9 cellular contexts compared by ENCODE assay signal in the genomic region with DNA sequence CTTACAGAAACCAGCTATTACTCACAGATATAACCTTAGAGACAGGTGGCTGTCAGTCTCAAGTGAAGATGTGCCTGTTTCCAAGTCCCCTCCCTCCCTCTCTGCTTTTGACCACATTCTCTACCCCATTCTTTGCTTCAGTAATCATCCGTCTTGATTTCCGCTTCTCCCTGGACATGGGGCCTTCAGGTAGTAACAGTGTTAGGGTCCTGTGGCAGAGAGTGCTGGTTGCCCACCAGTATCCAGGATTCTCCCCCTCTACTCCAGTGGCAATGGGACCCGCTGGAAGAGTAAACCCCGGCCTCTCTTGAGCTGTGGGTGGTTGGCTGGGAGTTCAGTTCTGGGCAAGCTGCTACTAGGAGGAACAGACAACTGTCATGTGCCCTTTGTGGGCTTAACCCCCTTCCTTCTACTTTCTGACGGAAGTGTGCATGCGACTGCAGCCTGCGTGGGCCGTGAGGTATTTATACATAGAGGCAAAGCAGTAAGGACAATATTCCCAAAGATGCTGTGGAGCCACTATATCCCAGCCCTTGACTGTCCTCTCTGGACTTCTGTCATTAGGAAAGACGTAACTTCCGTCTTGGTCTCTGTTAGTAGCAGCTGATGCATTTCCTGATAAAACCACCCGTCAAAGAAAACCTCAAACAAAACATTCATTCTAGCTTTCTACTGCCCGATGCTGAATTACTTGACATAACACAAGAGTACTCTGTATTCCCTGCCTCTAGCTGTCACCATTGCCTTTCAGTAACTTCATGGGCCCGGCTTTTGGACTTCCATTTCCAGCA. TPM values are rescaled to one million over a fixed set of nuclear protein-coding genes. Genes with fewer than 3 reads are reported as not detected.
DNase-seq lines count a peak whose midpoint lies in the region; ATAC-seq and TF ChIP-seq lines count a peak whose summit lies in the region.
"Had no signal": no experiment of that assay in that cellular context is flagged by ENCODE, and none has a peak within 500 bp of the region (broad histone marks: within the 10 kb centered on the region; RNA-seq: fewer than 3 reads in every experiment).

No MANE protein-coding gene starts in this region.

- ATAC-seq in GM21367 (IDR thresholded peaks at IDR 0.05; ENCODE audit: unreplicated experiment) (peak; percentile 70), lower lobe of right lung (peak; percentile 73 to 78)

- H3K27me3 ChIP-seq in lower lobe of right lung (ENCODE audit: low read depth) (no peaks in the 10 kb centered on the region), hepatocyte (no peaks in the 10 kb centered on the region)

- H3K4me1 Mint-ChIP-seq in IgD-negative memory B cell = peaks cover 12 to 18% (median 13%) of the 10 kb centered on the region in 3 donors

- peak overlapping the region; percentile 31 to 92 (median 55) for H3K4me3 Mint-ChIP-seq in IgD-negative memory B cell

- H3K27ac Mint-ChIP-seq in IgD-negative memory B cell = peak overlapping the region; percentile 95 to 99 (median 98)

- no peaks in the 10 kb centered on the region for H4K20me1 ChIP-seq in hepatocyte (ENCODE audit: insufficient read depth, poor library complexity, severe bottlenecking)

- H3K36me3 Mint-ChIP-seq in IgD-negative memory B cell = no peaks in the 10 kb centered on the region

- H3K27me3 Mint-ChIP-seq in IgD-negative memory B cell = no peaks in the 10 kb centered on the region

- WGBS in hepatocyte (ENCODE audit: low lambda C conversion rate, missing lambda C conversion rate) = 87% methylated on average over 13 of the region's 13 CpGs

- no peaks in the 10 kb centered on the region for H3K9me3 ChIP-seq in lower lobe of right lung
- no peaks in the 10 kb centered on the region for H3K9me3 ChIP-seq in hepatocyte (ENCODE audit: low read depth)

- H3K9me2 ChIP-seq in hepatocyte (replicated peaks; ENCODE audit: insufficient read depth) = no peaks in the 10 kb centered on the region

- H2AFZ ChIP-seq in hepatocyte = no peak overlapping the region

- H3K4me2 ChIP-seq in hepatocyte = no peak overlapping the region

- H3K4me1 ChIP-seq in lower lobe of right lung (peaks cover 16% of the 10 kb centered on the region), hepatocyte (ENCODE audit: insufficient read depth) (no peaks in the 10 kb centered on the region)

- H3K36me3 ChIP-seq in lower lobe of right lung = peaks cover 14% of the 10 kb centered on the region
- no peaks in the 10 kb centered on the region for H3K36me3 ChIP-seq in hepatocyte (replicated peaks; ENCODE audit: insufficient read depth, low read depth)

- H3K27ac ChIP-seq in lower lobe of right lung (peak overlapping the region; percentile 72), hepatocyte (no peak overlapping the region)
- H3K27ac ChIP-seq: VCaP had no signal

- H3K9me3 Mint-ChIP-seq in IgD-negative memory B cell = peaks cover 0 to 3% (median 2%) of the 10 kb centered on the region in 3 donors

- peak; percentile 67 to 78 for DNase-seq in AML-193 (lab: John Stamatoyannopoulos, UW)
- DNase-seq in activated CD8-positive, alpha-beta memory T cell treated with anti-CD3 and anti-CD28 coated beads, Interleukin-2, amount 50 U/mL, for 48 hours = peak; percentile 64
- peak; percentile 70 for DNase-seq in lower lobe of right lung
- no peak for DNase-seq in hepatocyte (ENCODE audit: low spot score)
- no peak for DNase-seq in NCI-H2107 treated with DMSO at 0.1 percent for 48 hours (lab: John Stamatoyannopoulos, UW; ENCODE audit: unreplicated experiment)
- no peak for DNase-seq in NCI-H1048 (lab: John Stamatoyannopoulos, UW)

- no peaks in the 10 kb centered on the region for H3K79me2 ChIP-seq in hepatocyte

- H3K4me3 ChIP-seq in lower lobe of right lung (no peak overlapping the region), hepatocyte (no peak overlapping the region)

- TF ChIP-seq CTCF in lower lobe of right lung (IDR thresholded peaks at IDR 0.05) (no peak), hepatocyte (IDR thresholded peaks at IDR 0.05; ENCODE audit: poor library complexity) (no peak)

- intact Hi-C loops in lower lobe of right lung (cut with DNase I) = no loop called here

RNA-seq across cellular contexts. Expression of a gene that starts 17.9 kb away (rescaled TPM):
- polyA plus RNA-seq in IgD-negative memory B cell = 48.9 TPM
- total RNA-seq in lower lobe of right lung = 16.0 TPM
- 15.7 and 16.5 TPM in 2 replicates for total RNA-seq in hepatocyte
- polyA plus RNA-seq in hepatocyte = 32.8 and 33.5 TPM in 2 replicates

Comparison
In these comparisons a context has a peak if more than half of its experiments do, and no peak if none do; other contexts are left out.
1. DNase-seq: peak in AML-193 (2 of 2), activated CD8-positive, alpha-beta memory T cell treated with anti-CD3 and anti-CD28 coated beads, Interleukin-2, amount 50 U/mL, for 48 hours (single experiment) and lower lobe of right lung (single experiment); none in hepatocyte (single experiment), NCI-H2107 treated with DMSO at 0.1 percent for 48 hours (single experiment) and NCI-H1048 (single experiment).